8 cellular contexts compared by ENCODE assay signal in the genomic region with DNA sequence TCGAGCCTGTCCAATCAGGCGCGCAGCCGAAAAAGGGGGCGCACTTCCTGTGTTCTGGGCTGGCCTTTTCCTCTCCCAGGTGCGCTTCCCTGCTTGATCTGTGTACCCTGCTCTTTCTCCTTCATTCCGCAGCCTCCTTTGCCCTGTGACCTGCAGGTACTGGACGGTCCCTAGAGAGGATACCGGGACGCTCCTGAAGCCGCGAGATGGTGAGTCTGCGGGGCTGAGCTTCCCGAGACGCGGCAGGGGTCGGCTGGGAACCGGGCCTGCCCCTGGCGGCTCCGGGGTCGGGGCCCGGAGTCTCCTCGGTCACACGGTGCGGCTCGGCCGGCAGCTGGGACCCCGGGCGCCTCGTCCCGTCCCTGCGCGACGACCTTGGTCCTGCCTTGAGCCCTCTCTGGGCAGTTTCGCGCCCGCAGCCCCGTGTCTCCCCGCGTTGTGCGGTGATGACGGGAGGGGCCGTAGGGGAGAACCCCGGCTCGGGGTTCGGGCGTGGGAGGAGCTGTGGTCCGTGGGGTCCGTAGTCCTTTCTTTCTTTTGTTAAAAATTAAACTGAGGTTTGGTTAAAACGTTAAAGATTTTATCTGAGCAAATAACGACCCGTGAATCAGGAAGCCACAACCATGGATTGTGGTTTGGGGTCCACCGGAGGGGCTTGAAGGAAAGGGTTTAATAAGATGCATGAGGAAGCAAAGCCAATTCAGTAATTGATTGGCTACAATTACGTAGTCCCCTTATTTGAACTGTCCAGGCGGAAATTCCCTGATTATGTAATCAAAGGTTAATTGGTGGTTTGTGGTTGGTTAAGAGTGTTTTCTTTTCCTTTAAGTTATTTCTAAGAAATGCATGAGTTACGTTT.
DNase-seq lines count a peak whose midpoint lies in the region; ATAC-seq and TF ChIP-seq lines count a peak whose summit lies in the region.

No MANE protein-coding gene starts in this region.

- H3K9me3 ChIP-seq in KOPT-K1 (ENCODE audit: insufficient read depth, low read length, poor library complexity, severe bottlenecking) (no peaks in the 10 kb centered on the region), mesenchymal stem cell (ENCODE audit: control insufficient read depth, low read length) (no peaks in the 10 kb centered on the region)

- H3K4me1 ChIP-seq in mesenchymal stem cell (ENCODE audit: control insufficient read depth, insufficient read depth, low read depth, low read length), result peaks cover 8% of the 10 kb centered on the region

- no peaks in the 10 kb centered on the region for H3K79me1 ChIP-seq in mesenchymal stem cell (replicated peaks; ENCODE audit: low read length, poor library complexity, severe bottlenecking)

- H4K91ac ChIP-seq in mesenchymal stem cell (ENCODE audit: low read length), result no peak overlapping the region

- H2BK15ac ChIP-seq in mesenchymal stem cell (ENCODE audit: low read depth, poor library complexity, severe bottlenecking), result no peak overlapping the region

- H3K14ac ChIP-seq in mesenchymal stem cell (ENCODE audit: low read length in 2 of 2), result peak overlapping the region in 1 of 2 experiments; percentile 57

- peak overlapping the region in 1 of 2 experiments; percentile 1 for H3K18ac ChIP-seq in mesenchymal stem cell (ENCODE audit: low read depth in 1 of 2, low read length in 2 of 2)

- WGBS in mesenchymal stem cell, result 3% methylated on average over 56 of the region's 56 CpGs

- H3K4me3 ChIP-seq in GM12865 (ENCODE audit: low read depth, low read length) (peak overlapping the region; percentile 97), dorsolateral prefrontal cortex (peak overlapping the region; percentile 57 to 97 (median 88)), mesenchymal stem cell (ENCODE audit: insufficient read depth in 1 of 2, low read depth in 1 of 2, low read length in 2 of 2) (peak overlapping the region; percentile 60 to 99)

- intact Hi-C loops in dorsolateral prefrontal cortex (cut with DNase I), result loop anchor here in 1 of 2 donors (10.0 kb wide), 2 partner anchors 186 to 236 kb away; no protein-coding TSS in a partner anchor

- H2AK5ac ChIP-seq in mesenchymal stem cell (ENCODE audit: low read length, severe bottlenecking), result no peak overlapping the region

- H2BK12ac ChIP-seq in mesenchymal stem cell (ENCODE audit: low read length in 2 of 2), result no peak overlapping the region

- no peak overlapping the region for H2BK120ac ChIP-seq in mesenchymal stem cell (ENCODE audit: low read depth, low read length)

- H3K4ac ChIP-seq in mesenchymal stem cell (ENCODE audit: low read depth in 1 of 2, low read length in 2 of 2), result peak overlapping the region; percentile 5 to 20

- DNase-seq in GM12865 (ENCODE audit: low read depth) (peak; percentile 92), dorsolateral prefrontal cortex (peak; percentile 67 to 95 (median 89)), mesenchymal stem cell (peak; percentile 80), D341Med (ENCODE audit: low spot score) (no peak)
- peak; percentile 83 for DNase-seq in activated CD4-positive, alpha-beta T cell treated with anti-CD3 and anti-CD28 coated beads, Interleukin-2, amount 50 U/mL, for 1 hour
- peak; percentile 79 for DNase-seq in stimulated activated CD8-positive, alpha-beta memory T cell treated with anti-CD3 and anti-CD28 coated beads, Interleukin-15, amount 100 ng/mL, for 1 hour (ENCODE audit: low read depth)

- TF ChIP-seq CTCF in GM12865 (IDR thresholded peaks at IDR 0.05; ENCODE audit: insufficient read depth, low read depth, low read length, missing control alignments) (no peak), dorsolateral prefrontal cortex (IDR thresholded peaks at IDR 0.05 in 54 of 56, conservative IDR thresholded peaks at IDR 0.05 in 2 of 56; ENCODE audit: low read depth in 1 of 56, partially characterized antibody in 56 of 56) (peak in 43 of 56 donors; percentile 9 to 59 (median 32))

- H3K27me3 ChIP-seq in dorsolateral prefrontal cortex (no peaks in the 10 kb centered on the region), mesenchymal stem cell (ENCODE audit: control insufficient read depth in 1 of 2, insufficient read depth in 1 of 2, low read length in 2 of 2) (peaks cover 28 to 31% of the 10 kb centered on the region in 2 experiments)

- peaks cover 35% of the 10 kb centered on the region for H3K36me3 ChIP-seq in KOPT-K1 (ENCODE audit: insufficient read depth, low read length)
- peaks cover 28 to 30% of the 10 kb centered on the region in 2 experiments for H3K36me3 ChIP-seq in mesenchymal stem cell (ENCODE audit: control insufficient read depth in 1 of 2, insufficient read depth in 2 of 2, low read depth in 1 of 2, low read length in 2 of 2)

- peak overlapping the region; percentile 70 for H2AFZ ChIP-seq in mesenchymal stem cell (ENCODE audit: low read depth, low read length)

- H3K9ac ChIP-seq in mesenchymal stem cell (ENCODE audit: low read length), result peak overlapping the region; percentile 87

- ATAC-seq in GM21723 (IDR thresholded peaks at IDR 0.05; ENCODE audit: unreplicated experiment), result peak; percentile 92

- peak overlapping the region; percentile 21 for H4K8ac ChIP-seq in mesenchymal stem cell (ENCODE audit: low read length)

- H3K23ac ChIP-seq in mesenchymal stem cell (ENCODE audit: low read length in 2 of 2), result peak overlapping the region in 1 of 2 experiments; percentile 47

- peak overlapping the region; percentile 34 for H3K4me2 ChIP-seq in mesenchymal stem cell (ENCODE audit: low read length, poor library complexity, severe bottlenecking)

- H2BK5ac ChIP-seq in mesenchymal stem cell (ENCODE audit: low read depth, low read length, poor library complexity, severe bottlenecking), result no peak overlapping the region

- H3K27ac ChIP-seq in KOPT-K1 (ENCODE audit: low read depth, low read length, poor library complexity, severe bottlenecking), result peak overlapping the region; percentile 83
- peak overlapping the region in 34 of 59 donors; percentile 6 to 80 (median 50) for H3K27ac ChIP-seq in dorsolateral prefrontal cortex
- no peak overlapping the region for H3K27ac ChIP-seq in mesenchymal stem cell (ENCODE audit: low read length, poor library complexity, severe bottlenecking)
